Comparison of ENCODE assay signal across 19 cellular contexts in the genomic region with DNA sequence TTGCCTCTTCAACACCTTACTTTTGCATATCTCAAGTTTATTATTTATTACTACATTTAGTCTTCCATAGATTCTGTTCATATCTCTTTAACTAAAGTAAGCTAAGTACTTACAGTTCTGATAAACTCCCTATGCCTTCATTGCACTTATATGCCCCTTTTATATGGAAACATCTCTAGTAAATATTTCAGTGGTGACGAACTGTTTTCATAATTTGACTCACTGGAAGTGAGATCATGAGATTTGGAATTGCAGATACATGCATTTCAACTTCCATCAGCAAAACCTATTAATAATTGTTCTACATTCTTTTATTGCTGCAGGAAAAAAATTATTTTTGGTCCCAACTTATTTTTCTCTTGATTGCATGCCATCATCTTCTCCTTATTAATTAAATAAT.
DNase-seq lines count a peak whose midpoint lies in the region; ATAC-seq and TF ChIP-seq lines count a peak whose summit lies in the region.
"Had no signal": no experiment of that assay in that cellular context is flagged by ENCODE, and none has a peak within 500 bp of the region (broad histone marks: within the 10 kb centered on the region; RNA-seq: fewer than 3 reads in every experiment).

No MANE protein-coding gene starts in this region.

- no peak overlapping the region for H3K27ac ChIP-seq in IMR-90 (ENCODE audit: insufficient read depth, low read length)
- peak overlapping the region; percentile 77 for H3K27ac ChIP-seq in mammary epithelial cell (ENCODE audit: insufficient read depth, low read depth, low read length)
- no peak overlapping the region for H3K27ac ChIP-seq in left lung
- H3K27ac ChIP-seq: A549, tibial artery had no signal

- H4K5ac ChIP-seq in IMR-90 (ENCODE audit: low read depth, low read length): no peak overlapping the region

- no CpG with 5 or more reads among the region's 1 CpG for WGBS in IMR-90 (ENCODE audit: extremely low coverage in 2 of 2, insufficient read length in 1 of 2), 2 experiments
- WGBS in mammary epithelial cell (ENCODE audit: low coverage, missing lambda C conversion rate): 7% methylated on average over 1 of the region's 1 CpG

- no peak overlapping the region for H2BK120ac ChIP-seq in IMR-90 (ENCODE audit: low read depth, low read length)

- TF ChIP-seq RAD21 in IMR-90 (IDR thresholded peaks at IDR 0.05; ENCODE audit: low read length): no peak

- no peak overlapping the region for H2BK5ac ChIP-seq in IMR-90 (ENCODE audit: low read depth, low read length, poor library complexity, severe bottlenecking)

- H3K4me3 ChIP-seq in AG04449 (ENCODE audit: low read depth, low read length) (no peak overlapping the region), IMR-90 (ENCODE audit: insufficient read depth, low read depth, low read length) (no peak overlapping the region), mammary epithelial cell (replicated peaks in 1 of 3; ENCODE audit: insufficient read depth in 1 of 3, low read depth in 2 of 3, low read length in 3 of 3) (no peak overlapping the region), left lung (no peak overlapping the region)
- H3K4me3 ChIP-seq: A549, lung, tibial artery had no signal

- TF ChIP-seq CTCF in AG04449 (IDR thresholded peaks at IDR 0.05; ENCODE audit: insufficient read depth, low read length, missing control alignments): no peak
- TF ChIP-seq CTCF in IMR-90 (conservative IDR thresholded peaks at IDR 0.05; ENCODE audit: low read depth, low read length): no peak
- no peak for TF ChIP-seq CTCF in mammary epithelial cell (conservative IDR thresholded peaks at IDR 0.05 in 1 of 2, IDR thresholded peaks at IDR 0.05 in 1 of 2; ENCODE audit: extremely low read depth in 1 of 2, insufficient read depth in 1 of 2, low read depth in 1 of 2, low read length in 2 of 2)
- no peak for TF ChIP-seq CTCF in left lung (IDR thresholded peaks at IDR 0.05)

- H3K79me1 ChIP-seq in IMR-90 (ENCODE audit: low read depth in 1 of 2, low read length in 2 of 2): no peaks in the 10 kb centered on the region

- TF ChIP-seq POLR2A in IMR-90 (IDR thresholded peaks at IDR 0.05; ENCODE audit: low read depth, low read length): no peak

- no peak overlapping the region for H2BK20ac ChIP-seq in IMR-90 (ENCODE audit: low read depth, low read length)

- H3K27me3 ChIP-seq in IMR-90 (ENCODE audit: control insufficient read depth, insufficient read depth, low read length) (no peaks in the 10 kb centered on the region), mammary epithelial cell (ENCODE audit: insufficient read depth, low read length) (no peaks in the 10 kb centered on the region), left lung (no peaks in the 10 kb centered on the region)
- H3K27me3 ChIP-seq: tibial artery had no signal

- no peak overlapping the region for H2AK5ac ChIP-seq in IMR-90 (ENCODE audit: low read depth, low read length)

- no peak overlapping the region for H4K91ac ChIP-seq in IMR-90 (ENCODE audit: insufficient read depth, low read depth, low read length)

- H3K36me3 ChIP-seq in IMR-90 (ENCODE audit: control insufficient read depth, insufficient read depth, low read length) (no peaks in the 10 kb centered on the region), mammary epithelial cell (ENCODE audit: insufficient read depth, low read length) (no peaks in the 10 kb centered on the region), left lung (no peaks in the 10 kb centered on the region)
- H3K36me3 ChIP-seq: tibial artery had no signal

- dilution Hi-C loops in IMR-90 (cut with HindIII; ENCODE audit: low sequenced_read_pairs, unreplicated experiment): no loop called here
- dilution Hi-C loops in mammary epithelial cell (cut with HindIII; ENCODE audit: low sequenced_read_pairs): loop anchor here (5.0 kb wide), 1 partner anchor 49 kb away; no protein-coding TSS in a partner anchor

- H3K9me3 ChIP-seq in IMR-90 (ENCODE audit: control insufficient read depth, insufficient read depth, low read length) (no peaks in the 10 kb centered on the region), mammary epithelial cell (replicated peaks; ENCODE audit: insufficient read depth, low read length) (no peaks in the 10 kb centered on the region), left lung (no peaks in the 10 kb centered on the region)
- H3K9me3 ChIP-seq: A549, tibial artery had no signal

- no peak overlapping the region for H3K14ac ChIP-seq in IMR-90 (replicated peaks; ENCODE audit: low read depth, low read length)

- POLR2A ChIA-PET in AG04449 (lab: Yijun Ruan, JAX) (no interaction called here), IMR-90 (lab: Charles Lee; ENCODE audit: unreplicated experiment) (no interaction called here)

- H3K4me1 ChIP-seq in IMR-90 (ENCODE audit: control insufficient read depth, insufficient read depth, low read length): no peaks in the 10 kb centered on the region
- peaks cover 19% of the 10 kb centered on the region for H3K4me1 ChIP-seq in mammary epithelial cell (ENCODE audit: insufficient read depth, low read length)
- no peaks in the 10 kb centered on the region for H3K4me1 ChIP-seq in left lung
- H3K4me1 ChIP-seq: A549, tibial artery had no signal

- H4K8ac ChIP-seq in IMR-90 (ENCODE audit: low read depth in 2 of 2, low read length in 2 of 2): no peak overlapping the region

- H3K23ac ChIP-seq in IMR-90 (ENCODE audit: low read depth, low read length): no peak overlapping the region

- intact Hi-C loops in IMR-90 (cut with micrococcal nuclease) (no loop called here), mammary epithelial cell (cut with micrococcal nuclease) (loop anchor here (5.0 kb wide), 1 partner anchor 69 kb away; no protein-coding TSS in a partner anchor), left lung (cut with DNase I) (no loop called here)

- ATAC-seq in IMR-90 (ENCODE audit: low read depth) (peak; percentile 64; the same call in 1 of the 2 replicates), HG03469 (IDR thresholded peaks at IDR 0.05; ENCODE audit: unreplicated experiment) (no peak), left lung (no peak)
- ATAC-seq: A549; activated T-cell treated with anti-CD3 and anti-CD28 coated beads, Interleukin-2, amount 50 U/mL, for 4 hours; right cardiac atrium had no signal

- H2AK9ac ChIP-seq in IMR-90 (replicated peaks; ENCODE audit: low read depth, low read length, poor library complexity): no peak overlapping the region

- H3K9ac ChIP-seq in IMR-90 (ENCODE audit: low read depth, low read length) (no peak overlapping the region), mammary epithelial cell (ENCODE audit: insufficient read depth, low read length) (no peak overlapping the region)

- in situ Hi-C loops in IMR-90 (cut with MboI; ENCODE audit: low sequenced_read_pairs): no loop called here
- in situ Hi-C loops in mammary epithelial cell (cut with MboI; ENCODE audit: low sequenced_read_pairs in 2 of 2): no loop called here

- no peak overlapping the region for H3K4me2 ChIP-seq in IMR-90 (ENCODE audit: low read depth, low read length)
- H3K4me2 ChIP-seq in mammary epithelial cell (ENCODE audit: insufficient read depth, low read depth, low read length): peak overlapping the region; percentile 56
- H3K4me2 ChIP-seq: A549 had no signal

- H3K56ac ChIP-seq in IMR-90 (ENCODE audit: extremely low read depth, insufficient read depth, low read length): no peak overlapping the region

- no peak overlapping the region for H2AFZ ChIP-seq in IMR-90 (replicated peaks; ENCODE audit: low read length, poor library complexity)
- no peak overlapping the region for H2AFZ ChIP-seq in mammary epithelial cell (ENCODE audit: low read depth, low read length)

- no peaks in the 10 kb centered on the region for H3K9me1 ChIP-seq in IMR-90 (ENCODE audit: insufficient read depth, low read length)

- no peak overlapping the region for H3K4ac ChIP-seq in IMR-90 (ENCODE audit: low read depth, low read length)

- CTCF ChIA-PET in AG04449 (lab: Yijun Ruan, JAX) (interaction anchor here (0.8 to 1.5 kb wide), 2 partner anchors 12 to 54 kb away, joined by 3 read pairs; no protein-coding TSS in a partner anchor), IMR-90 (lab: Yijun Ruan, JAX) (interaction anchor here (0.5 to 1.4 kb wide), 2 partner anchors 14 to 114 kb away, joined by 4 read pairs; no protein-coding TSS in a partner anchor), mammary epithelial cell (lab: Charles Lee; ENCODE audit: low non-redundant PET) (interaction anchor here (0.7 to 0.9 kb wide), 2 partner anchors 54 to 79 kb away, joined by 4 to 5 read pairs; no protein-coding TSS in a partner anchor)

- H4K20me1 ChIP-seq in IMR-90 (ENCODE audit: insufficient read depth, low read length): no peaks in the 10 kb centered on the region
- H4K20me1 ChIP-seq in mammary epithelial cell (ENCODE audit: insufficient read depth, low read length): no peaks in the 10 kb centered on the region

- no peaks in the 10 kb centered on the region for H3K79me2 ChIP-seq in mammary epithelial cell (ENCODE audit: insufficient read depth, low read length)

- BruUV-seq in IMR-90 (replicated peaks; lab: Mats Ljungman, UMichigan): no TSS peak
- no TSS peak for BruUV-seq in mammary epithelial cell (replicated peaks; lab: Mats Ljungman, UMichigan)

- no peak overlapping the region for H3K18ac ChIP-seq in IMR-90 (ENCODE audit: low read depth, low read length)

- DNase-seq in AG04449 (ENCODE audit: low read depth, low spot score) (peak; percentile 38), IMR-90 (peak; percentile 86), mammary epithelial cell (peak; percentile 81), glomerular visceral epithelial cell (ENCODE audit: extremely low spot score) (peak; percentile 62), NOMO-1 (lab: John Stamatoyannopoulos, UW; ENCODE audit: unreplicated experiment in 2 of 2) (no peak), left lung (no peak), NCI-H526 treated with DMSO at 0.1 percent for 48 hours (lab: John Stamatoyannopoulos, UW) (no peak)
- DNase-seq: activated CD4-positive, alpha-beta T cell treated with anti-CD3 and anti-CD28 coated beads, Interleukin-2, amount 50 U/mL, for 4 hours; activated T-cell treated with anti-CD3 and anti-CD28 coated beads, Interleukin-2, amount 50 U/mL, for 4 hours; cerebellar nuclear complex; GOT3; NCI-H345; nephron progenitor cell; right cardiac atrium; stimulated activated CD4-positive, alpha-beta T cell treated with anti-CD3 and anti-CD28 coated beads, Interleukin-2, amount 100 ng/mL, for 48 hours; tibial artery had no signal

- no peak overlapping the region for H2BK15ac ChIP-seq in IMR-90 (ENCODE audit: low read depth, low read length)

TF ChIP-seq in IMR-90, 13 proteins besides CTCF, POLR2A, EP300 and RAD21 (continues in another document):
- no peak for TF ChIP-seq SMC3 (IDR thresholded peaks at IDR 0.05; ENCODE audit: low read depth, low read length)
- no peak for TF ChIP-seq RCOR1 (IDR thresholded peaks at IDR 0.05; ENCODE audit: insufficient replicate concordance, low read length)
- TF ChIP-seq, protein P1, sequence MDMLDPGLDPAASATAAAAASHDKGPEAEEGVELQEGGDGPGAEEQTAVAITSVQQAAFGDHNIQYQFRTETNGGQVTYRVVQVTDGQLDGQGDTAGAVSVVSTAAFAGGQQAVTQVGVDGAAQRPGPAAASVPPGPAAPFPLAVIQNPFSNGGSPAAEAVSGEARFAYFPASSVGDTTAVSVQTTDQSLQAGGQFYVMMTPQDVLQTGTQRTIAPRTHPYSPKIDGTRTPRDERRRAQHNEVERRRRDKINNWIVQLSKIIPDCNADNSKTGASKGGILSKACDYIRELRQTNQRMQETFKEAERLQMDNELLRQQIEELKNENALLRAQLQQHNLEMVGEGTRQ (IDR thresholded peaks at IDR 0.05; ENCODE audit: low read depth, low read length): no peak
- no peak for TF ChIP-seq BHLHE40 (IDR thresholded peaks at IDR 0.05; ENCODE audit: low read depth, low read length)

Comparison
In these comparisons a context has a peak if more than half of its experiments do, and no peak if none do; other contexts are left out.
1. DNase-seq: peak in AG04449 (single experiment), IMR-90 (single experiment), mammary epithelial cell (single experiment) and glomerular visceral epithelial cell (single experiment); none in NOMO-1 (0 of 2), left lung (0 of 2) and NCI-H526 treated with DMSO at 0.1 percent for 48 hours (single experiment).